Comparison of ENCODE assay signal across 29 cellular contexts in genomic region chr4:116561717-116562116, GRCh38.
"Had no signal": no experiment of that assay in that cellular context is flagged by ENCODE, and none has a peak within 500 bp of the region (broad histone marks: within the 10 kb centered on the region; RNA-seq: fewer than 3 reads in every experiment).

No MANE protein-coding gene starts in this region.

- H3K4me1 ChIP-seq: body of pancreas, left ventricle myocardium inferior, prostate gland, testis, uterus had no signal

- ATAC-seq: activated CD8-positive, alpha-beta T cell treated with anti-CD3 and anti-CD28 coated beads, Interleukin-2, amount 10 ng/mL, durations not matched to agents 7 days and 5 days; body of pancreas had no signal

- H3K9me3 ChIP-seq: body of pancreas, neutrophil, ovary, prostate gland, testis, uterus had no signal

- H3K27ac Mint-ChIP-seq: activated CD4-positive, alpha-beta T cell treated with anti-CD3 and anti-CD28 coated beads, Interleukin-2, amount 10 ng/mL, durations not matched to agents 7 days and 5 days; activated CD8-positive, alpha-beta T cell treated with anti-CD3 and anti-CD28 coated beads, Interleukin-2, amount 10 ng/mL, durations not matched to agents 7 days and 5 days; activated naive CD4-positive, alpha-beta T cell treated with anti-CD3 and anti-CD28 coated beads, Interleukin-2, amount 50 U/mL, for 24 hours; dendritic cell treated with granulocyte-macrophage colony-stimulating factor and Interleukin-4, amounts not matched to agents 40 ng/mL and 50 ng/mL, for 4 days; immature natural killer cell; nephron had no signal

- H3K36me3 Mint-ChIP-seq: activated naive CD4-positive, alpha-beta T cell treated with anti-CD3 and anti-CD28 coated beads, Interleukin-2, amount 50 U/mL, for 24 hours; immature natural killer cell had no signal

- H3K4me3 ChIP-seq: body of pancreas, cardiac muscle cell, hepatocyte, left ventricle myocardium inferior, ovary, prostate gland, testis, uterus had no signal

- H3K4me3 Mint-ChIP-seq: activated CD4-positive, alpha-beta T cell treated with anti-CD3 and anti-CD28 coated beads, Interleukin-2, amount 10 ng/mL, durations not matched to agents 7 days and 5 days; activated CD8-positive, alpha-beta T cell treated with anti-CD3 and anti-CD28 coated beads, Interleukin-2, amount 10 ng/mL, durations not matched to agents 7 days and 5 days; activated naive CD4-positive, alpha-beta T cell treated with anti-CD3 and anti-CD28 coated beads, Interleukin-2, amount 50 U/mL, for 24 hours; dendritic cell treated with granulocyte-macrophage colony-stimulating factor and Interleukin-4, amounts not matched to agents 40 ng/mL and 50 ng/mL, for 4 days; immature natural killer cell; nephron had no signal

- H3K27ac ChIP-seq: body of pancreas, cardiac muscle cell, hepatocyte, left ventricle myocardium inferior, neutrophil, ovary, prostate gland, testis, uterus, WERI-Rb-1 had no signal

- H3K36me3 ChIP-seq: cardiac muscle cell, left ventricle myocardium inferior, neutrophil, ovary, prostate gland, uterus, WERI-Rb-1 had no signal

- H3K27me3 ChIP-seq: body of pancreas, cardiac muscle cell, hepatocyte, neutrophil, ovary, testis, uterus had no signal

- H3K4me1 Mint-ChIP-seq: activated CD4-positive, alpha-beta T cell treated with anti-CD3 and anti-CD28 coated beads, Interleukin-2, amount 10 ng/mL, durations not matched to agents 7 days and 5 days; activated naive CD4-positive, alpha-beta T cell treated with anti-CD3 and anti-CD28 coated beads, Interleukin-2, amount 50 U/mL, for 24 hours; immature natural killer cell had no signal

- DNase-seq: activated CD4-positive, alpha-beta T cell treated with anti-CD3 and anti-CD28 coated beads, Interleukin-2, amount 10 ng/mL, durations not matched to agents 7 days and 5 days; activated CD4-positive, CD25-positive, alpha-beta regulatory T cell treated with anti-CD3 and anti-CD28 coated beads, Interleukin-2, amount 50 U/mL, for 72 hours; activated CD8-positive, alpha-beta T cell treated with anti-CD3 and anti-CD28 coated beads, Interleukin-2, amount 10 ng/mL, durations not matched to agents 7 days and 5 days; activated gamma-delta T cell treated with Interleukin-2 at 50 U/mL for 16 hours; anterior cingulate cortex; body of pancreas; effector CD8-positive, alpha-beta T cell; erythroblast; foreskin melanocyte; glutamatergic neuron; immature natural killer cell; left ventricle myocardium inferior; mammary epithelial cell; midbrain; ovary; stimulated activated CD4-positive, alpha-beta T cell treated with anti-CD3 and anti-CD28 coated beads, Interleukin-2, amount 100 ng/mL, for 48 hours; stimulated activated CD8-positive, alpha-beta memory T cell treated with anti-CD3 and anti-CD28 coated beads, Interleukin-4, amount 100 ng/mL, for 48 hours; stimulated activated naive CD4-positive, alpha-beta T cell; testis; trophoblast cell; uterus; WERI-Rb-1 had no signal

- H3K27me3 Mint-ChIP-seq: activated CD4-positive, alpha-beta T cell treated with anti-CD3 and anti-CD28 coated beads, Interleukin-2, amount 10 ng/mL, durations not matched to agents 7 days and 5 days; activated naive CD4-positive, alpha-beta T cell treated with anti-CD3 and anti-CD28 coated beads, Interleukin-2, amount 50 U/mL, for 24 hours; dendritic cell treated with granulocyte-macrophage colony-stimulating factor and Interleukin-4, amounts not matched to agents 40 ng/mL and 50 ng/mL, for 4 days had no signal
